In the genomic region with DNA sequence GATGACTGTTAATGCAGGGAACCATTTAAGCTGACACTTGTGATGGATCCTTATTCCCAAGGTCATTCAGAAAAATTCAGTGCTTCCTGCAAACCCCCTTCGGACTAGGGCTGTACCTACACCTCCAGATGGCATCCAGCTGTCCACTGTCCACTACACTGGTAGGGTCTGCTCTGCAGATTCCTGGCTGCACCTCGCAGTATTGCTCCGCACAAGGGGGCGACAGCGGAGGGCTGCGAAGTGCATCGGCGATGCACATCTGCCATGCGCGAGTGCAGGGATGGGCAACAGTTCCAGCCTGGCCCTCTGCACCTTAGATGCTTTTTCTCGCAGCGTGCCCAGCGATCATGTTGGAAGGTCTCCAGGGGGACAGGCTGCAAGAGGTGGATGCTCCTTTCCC, we compare ENCODE assay signal across 1 cellular context.
TF ChIP-seq lines count a peak whose summit lies in the region.

No MANE protein-coding gene starts in this region.

TF ChIP-seq in IMR-90, 13 proteins besides CTCF, POLR2A, EP300 and RAD21:
- TF ChIP-seq SMC3 (IDR thresholded peaks at IDR 0.05; ENCODE audit: low read depth, low read length) (no peak), BHLHE40 (IDR thresholded peaks at IDR 0.05; ENCODE audit: low read depth, low read length) (no peak), NFE2L2 (IDR thresholded peaks at IDR 0.05; ENCODE audit: low read depth, low read length) (no peak), CEBPB (IDR thresholded peaks at IDR 0.05; ENCODE audit: low read depth, low read length) (no peak), CHD1 (IDR thresholded peaks at IDR 0.05; ENCODE audit: low read depth, low read length) (no peak), MXI1 (IDR thresholded peaks at IDR 0.05; ENCODE audit: borderline replicate concordance, low read depth, low read length) (no peak), MAZ (IDR thresholded peaks at IDR 0.05; ENCODE audit: borderline replicate concordance, low read depth, low read length) (no peak), MAFK (IDR thresholded peaks at IDR 0.05; ENCODE audit: low read depth, low read length) (no peak), RFX5 (IDR thresholded peaks at IDR 0.05; ENCODE audit: low read depth, low read length) (no peak), FOS (IDR thresholded peaks at IDR 0.05; ENCODE audit: low read depth, low read length) (no peak), RCOR1 (IDR thresholded peaks at IDR 0.05; ENCODE audit: insufficient replicate concordance, low read length) (no peak)
- TF ChIP-seq, protein P1, sequence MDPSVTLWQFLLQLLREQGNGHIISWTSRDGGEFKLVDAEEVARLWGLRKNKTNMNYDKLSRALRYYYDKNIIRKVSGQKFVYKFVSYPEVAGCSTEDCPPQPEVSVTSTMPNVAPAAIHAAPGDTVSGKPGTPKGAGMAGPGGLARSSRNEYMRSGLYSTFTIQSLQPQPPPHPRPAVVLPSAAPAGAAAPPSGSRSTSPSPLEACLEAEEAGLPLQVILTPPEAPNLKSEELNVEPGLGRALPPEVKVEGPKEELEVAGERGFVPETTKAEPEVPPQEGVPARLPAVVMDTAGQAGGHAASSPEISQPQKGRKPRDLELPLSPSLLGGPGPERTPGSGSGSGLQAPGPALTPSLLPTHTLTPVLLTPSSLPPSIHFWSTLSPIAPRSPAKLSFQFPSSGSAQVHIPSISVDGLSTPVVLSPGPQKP (IDR thresholded peaks at IDR 0.05; ENCODE audit: borderline replicate concordance, low read depth, low read length): no peak
- TF ChIP-seq, protein P2, sequence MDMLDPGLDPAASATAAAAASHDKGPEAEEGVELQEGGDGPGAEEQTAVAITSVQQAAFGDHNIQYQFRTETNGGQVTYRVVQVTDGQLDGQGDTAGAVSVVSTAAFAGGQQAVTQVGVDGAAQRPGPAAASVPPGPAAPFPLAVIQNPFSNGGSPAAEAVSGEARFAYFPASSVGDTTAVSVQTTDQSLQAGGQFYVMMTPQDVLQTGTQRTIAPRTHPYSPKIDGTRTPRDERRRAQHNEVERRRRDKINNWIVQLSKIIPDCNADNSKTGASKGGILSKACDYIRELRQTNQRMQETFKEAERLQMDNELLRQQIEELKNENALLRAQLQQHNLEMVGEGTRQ (IDR thresholded peaks at IDR 0.05; ENCODE audit: low read depth, low read length): no peak
